In genomic region chr22:31340765-31341247, GRCh38 we compare ENCODE assay signal across 1 cellular context.
A peak's percentile ranks its signal among the peaks of the same experiment; 100 is the strongest.
TF ChIP-seq lines count a peak whose summit lies in the region.

No MANE protein-coding gene starts in this region.

TF ChIP-seq in HEK293, 187 proteins besides CTCF, POLR2A, EP300 and RAD21 (continued from another document):
- TF ChIP-seq PRDM10 (tag by site-specific recombination; IDR thresholded peaks at IDR 0.05), result peak; percentile 54
